In genomic region chr7:141023305-141023704, GRCh38 we compare ENCODE assay signal across 14 cellular contexts. TPM values are rescaled to one million over a fixed set of nuclear protein-coding genes. Genes with fewer than 3 reads are reported as not detected.
"Had no signal": no experiment of that assay in that cellular context is flagged by ENCODE, and none has a peak within 500 bp of the region (broad histone marks: within the 10 kb centered on the region; RNA-seq: fewer than 3 reads in every experiment).

No MANE protein-coding gene starts in this region.

- H3K4me1 Mint-ChIP-seq: immature natural killer cell had no signal

- ATAC-seq: foreskin keratinocyte; right cardiac atrium; stimulated activated effector memory CD8-positive, alpha-beta T cell treated with anti-CD3 and anti-CD28 coated beads, Interleukin-12 subunit alpha, Interleukin-12 subunit beta, amount 100 ng/mL, for 72 hours had no signal

- DNase-seq: activated CD4-positive, CD25-positive, alpha-beta regulatory T cell; adrenal gland; effector CD4-positive, alpha-beta T cell; foreskin keratinocyte; immature natural killer cell; midbrain; right cardiac atrium; Right ventricle myocardium superior; SK-N-SH; substantia nigra; trophoblast cell had no signal

- H3K36me3 Mint-ChIP-seq: stimulated activated effector memory CD8-positive, alpha-beta T cell treated with anti-CD3 and anti-CD28 coated beads, Interleukin-12 subunit alpha, Interleukin-12 subunit beta, amount 100 ng/mL, for 72 hours had no signal

- H3K27ac Mint-ChIP-seq: immature natural killer cell; progenitor cell of endocrine pancreas; stimulated activated effector memory CD8-positive, alpha-beta T cell treated with anti-CD3 and anti-CD28 coated beads, Interleukin-12 subunit alpha, Interleukin-12 subunit beta, amount 100 ng/mL, for 72 hours had no signal

- H3K4me3 Mint-ChIP-seq: immature natural killer cell; stimulated activated effector memory CD8-positive, alpha-beta T cell treated with anti-CD3 and anti-CD28 coated beads, Interleukin-12 subunit alpha, Interleukin-12 subunit beta, amount 100 ng/mL, for 72 hours had no signal

RNA-seq across cellular contexts. Expression of gene TMEM178B, which starts 50.6 kb away (rescaled TPM):
- total RNA-seq: endothelial cell of umbilical vein, foreskin keratinocyte had no signal
